Comparison of ENCODE assay signal across 14 cellular contexts in the genomic region with DNA sequence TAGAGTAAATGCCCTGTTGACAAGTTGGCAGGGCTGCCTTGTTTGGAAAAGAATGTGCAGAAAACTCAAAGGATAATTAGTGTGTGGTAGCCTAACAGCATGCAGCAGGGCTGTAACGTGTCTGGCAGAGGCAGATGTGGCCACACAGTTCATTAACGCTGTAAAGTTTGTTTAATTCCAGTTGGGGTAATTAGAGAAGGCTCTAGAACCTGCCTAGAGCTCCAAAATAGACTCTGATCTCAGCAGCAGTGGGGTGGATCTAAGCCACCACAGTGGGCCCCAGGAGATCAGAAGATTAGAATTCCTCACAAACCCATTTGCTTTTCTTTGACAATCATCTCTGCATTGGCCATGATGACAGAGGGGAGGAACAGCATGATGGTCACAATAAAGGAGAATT.
A peak's percentile ranks its signal among the peaks of the same experiment; 100 is the strongest.
DNase-seq lines count a peak whose midpoint lies in the region; ATAC-seq and TF ChIP-seq lines count a peak whose summit lies in the region.
"Had no signal": no experiment of that assay in that cellular context is flagged by ENCODE, and none has a peak within 500 bp of the region (broad histone marks: within the 10 kb centered on the region; RNA-seq: fewer than 3 reads in every experiment).

No MANE protein-coding gene starts in this region.

- H3K4me1 Mint-ChIP-seq in WTC11 = peaks cover 10% of the 10 kb centered on the region
- peaks cover 57% of the 10 kb centered on the region for H3K4me1 Mint-ChIP-seq in osteocyte (ENCODE audit: unreplicated experiment)
- H3K4me1 Mint-ChIP-seq: activated CD4-positive, alpha-beta T cell treated with anti-CD3 and anti-CD28 coated beads for 36 hours had no signal

- H3K9me3 Mint-ChIP-seq in WTC11 (peaks cover 5% of the 10 kb centered on the region; the same call in 1 of the 2 replicates), osteocyte (ENCODE audit: unreplicated experiment) (peaks cover 17% of the 10 kb centered on the region)
- H3K9me3 Mint-ChIP-seq: stimulated activated naive CD8-positive, alpha-beta T cell treated with anti-CD3 and anti-CD28 coated beads, Interleukin-15, Interleukin-2, amounts not matched to agents 100 ng/mL and 50 ng/mL, for 24 hours had no signal

- TF ChIP-seq CTCF in WTC11 (IDR thresholded peaks at IDR 0.05) = no peak
- no peak for TF ChIP-seq CTCF in osteocyte (IDR thresholded peaks at IDR 0.05)
- TF ChIP-seq CTCF in lower leg skin (IDR thresholded peaks at IDR 0.05) = no peak

- peak; percentile 47 for DNase-seq in LHCN-M2 (ENCODE audit: low read depth)
- DNase-seq in WTC11 (ENCODE audit: low spot score) = no peak
- DNase-seq in osteocyte (ENCODE audit: extremely low spot score, unreplicated experiment) = no peak
- DNase-seq in activated CD8-positive, alpha-beta memory T cell treated with anti-CD3 and anti-CD28 coated beads, Interleukin-2, amount 50 U/mL, for 4 hours = no peak
- no peak for DNase-seq in DMS153 treated with DMSO at 0.1 percent for 48 hours (lab: John Stamatoyannopoulos, UW; ENCODE audit: unreplicated experiment)
- DNase-seq in lower leg skin (ENCODE audit: low spot score in 2 of 2) = no peak
- DNase-seq in SHP77 (lab: John Stamatoyannopoulos, UW) = no peak
- DNase-seq: activated CD4-positive, alpha-beta T cell treated with anti-CD3 and anti-CD28 coated beads for 36 hours; activated T-cell treated with anti-CD3 and anti-CD28 coated beads, Interleukin-2, amount 50 U/mL, for 48 hours; H7; NCI-H1436 treated with DMSO at 0.1 percent for 48 hours; right cardiac atrium had no signal

- H3K4me3 ChIP-seq in lower leg skin (ENCODE audit: low read depth, poor library complexity, severe bottlenecking) = no peak overlapping the region

- H3K27me3 Mint-ChIP-seq in WTC11 (ENCODE audit: low read depth) (no peaks in the 10 kb centered on the region), osteocyte (ENCODE audit: unreplicated experiment) (no peaks in the 10 kb centered on the region)
- H3K27me3 Mint-ChIP-seq: activated CD4-positive, alpha-beta T cell treated with anti-CD3 and anti-CD28 coated beads for 36 hours; stimulated activated naive CD8-positive, alpha-beta T cell treated with anti-CD3 and anti-CD28 coated beads, Interleukin-15, Interleukin-2, amounts not matched to agents 100 ng/mL and 50 ng/mL, for 24 hours had no signal

- H3K36me3 Mint-ChIP-seq in WTC11 (no peaks in the 10 kb centered on the region), osteocyte (ENCODE audit: unreplicated experiment) (peaks cover 7% of the 10 kb centered on the region)

- CTCF ChIA-PET in WTC11 (lab: Charles Lee) = interaction anchor here (0.5 to 0.7 kb wide), 2 partner anchors 9 to 1362 kb away, joined by 3 read pairs; no protein-coding TSS in a partner anchor

- peak; percentile 11 for ATAC-seq in GM18868 (IDR thresholded peaks at IDR 0.05; ENCODE audit: unreplicated experiment)
- peak; percentile 24; the same call in 1 of the 2 replicates for ATAC-seq in WTC11
- ATAC-seq: activated CD4-positive, alpha-beta T cell treated with anti-CD3 and anti-CD28 coated beads for 36 hours; right cardiac atrium had no signal

- no peak for TF ChIP-seq POLR2A in lower leg skin (IDR thresholded peaks at IDR 0.05)

- H3K27ac Mint-ChIP-seq in WTC11 (no peak overlapping the region), osteocyte (ENCODE audit: unreplicated experiment) (peak overlapping the region; percentile 88)
- H3K27ac Mint-ChIP-seq: activated CD4-positive, alpha-beta T cell treated with anti-CD3 and anti-CD28 coated beads for 36 hours; stimulated activated naive CD8-positive, alpha-beta T cell treated with anti-CD3 and anti-CD28 coated beads, Interleukin-15, Interleukin-2, amounts not matched to agents 100 ng/mL and 50 ng/mL, for 24 hours had no signal

- H3K4me3 Mint-ChIP-seq in WTC11 (no peak overlapping the region), osteocyte (ENCODE audit: unreplicated experiment) (no peak overlapping the region)
- H3K4me3 Mint-ChIP-seq: activated CD4-positive, alpha-beta T cell treated with anti-CD3 and anti-CD28 coated beads for 36 hours; stimulated activated naive CD8-positive, alpha-beta T cell treated with anti-CD3 and anti-CD28 coated beads, Interleukin-15, Interleukin-2, amounts not matched to agents 100 ng/mL and 50 ng/mL, for 24 hours had no signal

- 33 to 38% methylated on average over 2 of the region's 2 CpGs for WGBS in lower leg skin, 2 donors

- intact Hi-C loops in lower leg skin (cut with DNase I; ENCODE audit: low total_unique reads) = no loop called here

- POLR2A ChIA-PET in WTC11 (lab: Charles Lee) = no interaction called here

TF ChIP-seq in WTC11, 78 proteins besides CTCF, POLR2A, EP300 and RAD21 (continues in another document):
- no peak for TF ChIP-seq ZNF232 (CRISPR knock-in tag; IDR thresholded peaks at IDR 0.05)
- no peak for TF ChIP-seq CBFB (CRISPR knock-in tag; IDR thresholded peaks at IDR 0.05; ENCODE audit: low read depth)
- TF ChIP-seq FOXP1 (CRISPR knock-in tag; IDR thresholded peaks at IDR 0.05; ENCODE audit: borderline replicate concordance) = no peak
- no peak for TF ChIP-seq ATF1 (CRISPR knock-in tag; IDR thresholded peaks at IDR 0.05)
- TF ChIP-seq, protein P1, sequence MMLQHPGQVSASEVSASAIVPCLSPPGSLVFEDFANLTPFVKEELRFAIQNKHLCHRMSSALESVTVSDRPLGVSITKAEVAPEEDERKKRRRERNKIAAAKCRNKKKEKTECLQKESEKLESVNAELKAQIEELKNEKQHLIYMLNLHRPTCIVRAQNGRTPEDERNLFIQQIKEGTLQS (CRISPR knock-in tag; conservative IDR thresholded peaks at IDR 0.05) = no peak
- no peak for TF ChIP-seq MYBL2 (CRISPR knock-in tag; IDR thresholded peaks at IDR 0.05)
- no peak for TF ChIP-seq NR3C1 (CRISPR knock-in tag; conservative IDR thresholded peaks at IDR 0.05; ENCODE audit: low read depth)
- TF ChIP-seq OVOL2 (CRISPR knock-in tag; IDR thresholded peaks at IDR 0.05; ENCODE audit: borderline replicate concordance) = no peak
- TF ChIP-seq, protein P2, sequence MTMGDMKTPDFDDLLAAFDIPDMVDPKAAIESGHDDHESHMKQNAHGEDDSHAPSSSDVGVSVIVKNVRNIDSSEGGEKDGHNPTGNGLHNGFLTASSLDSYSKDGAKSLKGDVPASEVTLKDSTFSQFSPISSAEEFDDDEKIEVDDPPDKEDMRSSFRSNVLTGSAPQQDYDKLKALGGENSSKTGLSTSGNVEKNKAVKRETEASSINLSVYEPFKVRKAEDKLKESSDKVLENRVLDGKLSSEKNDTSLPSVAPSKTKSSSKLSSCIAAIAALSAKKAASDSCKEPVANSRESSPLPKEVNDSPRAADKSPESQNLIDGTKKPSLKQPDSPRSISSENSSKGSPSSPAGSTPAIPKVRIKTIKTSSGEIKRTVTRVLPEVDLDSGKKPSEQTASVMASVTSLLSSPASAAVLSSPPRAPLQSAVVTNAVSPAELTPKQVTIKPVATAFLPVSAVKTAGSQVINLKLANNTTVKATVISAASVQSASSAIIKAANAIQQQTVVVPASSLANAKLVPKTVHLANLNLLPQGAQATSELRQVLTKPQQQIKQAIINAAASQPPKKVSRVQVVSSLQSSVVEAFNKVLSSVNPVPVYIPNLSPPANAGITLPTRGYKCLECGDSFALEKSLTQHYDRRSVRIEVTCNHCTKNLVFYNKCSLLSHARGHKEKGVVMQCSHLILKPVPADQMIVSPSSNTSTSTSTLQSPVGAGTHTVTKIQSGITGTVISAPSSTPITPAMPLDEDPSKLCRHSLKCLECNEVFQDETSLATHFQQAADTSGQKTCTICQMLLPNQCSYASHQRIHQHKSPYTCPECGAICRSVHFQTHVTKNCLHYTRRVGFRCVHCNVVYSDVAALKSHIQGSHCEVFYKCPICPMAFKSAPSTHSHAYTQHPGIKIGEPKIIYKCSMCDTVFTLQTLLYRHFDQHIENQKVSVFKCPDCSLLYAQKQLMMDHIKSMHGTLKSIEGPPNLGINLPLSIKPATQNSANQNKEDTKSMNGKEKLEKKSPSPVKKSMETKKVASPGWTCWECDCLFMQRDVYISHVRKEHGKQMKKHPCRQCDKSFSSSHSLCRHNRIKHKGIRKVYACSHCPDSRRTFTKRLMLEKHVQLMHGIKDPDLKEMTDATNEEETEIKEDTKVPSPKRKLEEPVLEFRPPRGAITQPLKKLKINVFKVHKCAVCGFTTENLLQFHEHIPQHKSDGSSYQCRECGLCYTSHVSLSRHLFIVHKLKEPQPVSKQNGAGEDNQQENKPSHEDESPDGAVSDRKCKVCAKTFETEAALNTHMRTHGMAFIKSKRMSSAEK (CRISPR knock-in tag; IDR thresholded peaks at IDR 0.05; ENCODE audit: borderline replicate concordance) = no peak
- TF ChIP-seq, protein P3, sequence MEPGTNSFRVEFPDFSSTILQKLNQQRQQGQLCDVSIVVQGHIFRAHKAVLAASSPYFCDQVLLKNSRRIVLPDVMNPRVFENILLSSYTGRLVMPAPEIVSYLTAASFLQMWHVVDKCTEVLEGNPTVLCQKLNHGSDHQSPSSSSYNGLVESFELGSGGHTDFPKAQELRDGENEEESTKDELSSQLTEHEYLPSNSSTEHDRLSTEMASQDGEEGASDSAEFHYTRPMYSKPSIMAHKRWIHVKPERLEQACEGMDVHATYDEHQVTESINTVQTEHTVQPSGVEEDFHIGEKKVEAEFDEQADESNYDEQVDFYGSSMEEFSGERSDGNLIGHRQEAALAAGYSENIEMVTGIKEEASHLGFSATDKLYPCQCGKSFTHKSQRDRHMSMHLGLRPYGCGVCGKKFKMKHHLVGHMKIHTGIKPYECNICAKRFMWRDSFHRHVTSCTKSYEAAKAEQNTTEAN (CRISPR knock-in tag; IDR thresholded peaks at IDR 0.05) = no peak
- no peak for TF ChIP-seq ZNF396 (CRISPR knock-in tag; IDR thresholded peaks at IDR 0.05; ENCODE audit: borderline replicate concordance)
